Comparison of ENCODE assay signal across 18 cellular contexts in genomic region chr9:12826924-12827655, GRCh38. TPM values are rescaled to one million over a fixed set of nuclear protein-coding genes. Genes with fewer than 3 reads are reported as not detected.
DNase-seq lines count a peak whose midpoint lies in the region; ATAC-seq and TF ChIP-seq lines count a peak whose summit lies in the region.
"Had no signal": no experiment of that assay in that cellular context is flagged by ENCODE, and none has a peak within 500 bp of the region (broad histone marks: within the 10 kb centered on the region; RNA-seq: fewer than 3 reads in every experiment).

No MANE protein-coding gene starts in this region.

- no peak overlapping the region for H3K4me3 ChIP-seq in left lung
- H3K4me3 ChIP-seq in OCI-LY7 (ENCODE audit: low read depth, low read length, poor library complexity, severe bottlenecking), result no peak overlapping the region
- H3K4me3 ChIP-seq: BLaER1 treated with 17β-estradiol and CSF1 and Interleukin-3, amounts not matched to agents 10 nM and 100 nM; GM23338 had no signal

- no peaks in the 10 kb centered on the region for H4K20me1 ChIP-seq in OCI-LY7 (ENCODE audit: insufficient read depth, low read length)
- H4K20me1 ChIP-seq: BLaER1 treated with 17β-estradiol and CSF1 and Interleukin-3, amounts not matched to agents 10 nM and 100 nM had no signal

- no peak overlapping the region for H3K4me2 ChIP-seq in OCI-LY7 (ENCODE audit: low read length)
- H3K4me2 ChIP-seq: BLaER1 treated with 17β-estradiol and CSF1 and Interleukin-3, amounts not matched to agents 10 nM and 100 nM; GM23338 had no signal

- CTCF ChIA-PET in OCI-LY7 (lab: Charles Lee; ENCODE audit: unreplicated experiment), result no interaction called here

- ATAC-seq in left lung (peak; percentile 41), esophagus mucosa (no peak)
- ATAC-seq: CD8-positive, alpha-beta T cell; GM23338 had no signal

- BruUV-seq in OCI-LY7 (replicated peaks; lab: Mats Ljungman, UMichigan), result no TSS peak

- no peaks in the 10 kb centered on the region for H3K79me2 ChIP-seq in OCI-LY7 (ENCODE audit: insufficient read depth, low read depth, low read length)

- H3K9me2 ChIP-seq in OCI-LY7 (ENCODE audit: insufficient read depth, low read length), result no peaks in the 10 kb centered on the region

- POLR2A ChIA-PET in OCI-LY7 (lab: Charles Lee), result interaction anchor here (0.5 kb wide), 1 partner anchor 26 kb away, joined by 3 read pairs; no protein-coding TSS in a partner anchor

- intact Hi-C loops in left lung (cut with DNase I), result no loop called here
- intact Hi-C loops in OCI-LY7 (cut with micrococcal nuclease; ENCODE audit: unreplicated experiment), result no loop called here

- H3K9me3 ChIP-seq in left lung (no peaks in the 10 kb centered on the region), OCI-LY7 (ENCODE audit: low read length) (no peaks in the 10 kb centered on the region)
- H3K9me3 ChIP-seq: BLaER1 treated with 17β-estradiol and CSF1 and Interleukin-3, amounts not matched to agents 10 nM and 100 nM had no signal

- peak overlapping the region; percentile 21 for H3K27ac ChIP-seq in epithelial cell of prostate
- no peak overlapping the region for H3K27ac ChIP-seq in left lung
- no peak overlapping the region for H3K27ac ChIP-seq in OCI-LY7 (ENCODE audit: low read depth, low read length, poor library complexity, severe bottlenecking)
- H3K27ac ChIP-seq: 22Rv1; BLaER1 treated with 17β-estradiol and CSF1 and Interleukin-3, amounts not matched to agents 10 nM and 100 nM had no signal

- peak; percentile 5 for DNase-seq in DMS 273 (lab: John Stamatoyannopoulos, UW; ENCODE audit: unreplicated experiment)
- DNase-seq in DMS 273 treated with DMSO at 0.1 percent for 48 hours (lab: John Stamatoyannopoulos, UW), result no peak
- no peak for DNase-seq in epithelial cell of prostate (ENCODE audit: low read depth, low spot score)
- no peak for DNase-seq in left lung
- DNase-seq in OCI-LY7 (ENCODE audit: low spot score), result no peak
- no peak for DNase-seq in NCI-H510A (lab: John Stamatoyannopoulos, UW)
- DNase-seq: Calu3; CD8-positive, alpha-beta T cell; DMS153; DMS79; GDM1; HCEC 1CT; IMR-90 had no signal

- no peak overlapping the region for H2AFZ ChIP-seq in OCI-LY7 (ENCODE audit: low read length)
- H2AFZ ChIP-seq: GM23338 had no signal

- H3K27me3 ChIP-seq in left lung, result no peaks in the 10 kb centered on the region
- H3K27me3 ChIP-seq: BLaER1 treated with 17β-estradiol and CSF1 and Interleukin-3, amounts not matched to agents 10 nM and 100 nM had no signal

- peaks cover 0 to 3% of the 10 kb centered on the region in 2 donors for H3K4me1 ChIP-seq in left lung
- no peaks in the 10 kb centered on the region for H3K4me1 ChIP-seq in OCI-LY7 (ENCODE audit: insufficient read depth, low read length, poor library complexity, severe bottlenecking)
- H3K4me1 ChIP-seq: BLaER1 treated with 17β-estradiol and CSF1 and Interleukin-3, amounts not matched to agents 10 nM and 100 nM had no signal

- TF ChIP-seq CTCF in left lung (IDR thresholded peaks at IDR 0.05) (no peak), OCI-LY7 (conservative IDR thresholded peaks at IDR 0.05; ENCODE audit: low read length) (no peak)

- H3K36me3 ChIP-seq in left lung (no peaks in the 10 kb centered on the region), OCI-LY7 (ENCODE audit: insufficient read depth, low read length) (no peaks in the 10 kb centered on the region)
- H3K36me3 ChIP-seq: BLaER1 treated with 17β-estradiol and CSF1 and Interleukin-3, amounts not matched to agents 10 nM and 100 nM had no signal

RNA-seq across cellular contexts. Expression of gene LURAP1L, which starts 52.3 kb away (rescaled TPM):
- 10 to 100 TPM; 37.7 to 37.8 TPM for total RNA-seq in left lung
- total RNA-seq in OCI-LY7 (2014; rRNA removed; shearing (Covaris generic)), result not detected in 2 replicates
- not detected in 2 replicates for total RNA-seq in OCI-LY7 (2022)
- total RNA-seq in esophagus mucosa, result 2.6 TPM
- total RNA-seq: B cell; CD8-positive, alpha-beta T cell had no signal

Comparison
In these comparisons a context has a peak if more than half of its experiments do, and no peak if none do; other contexts are left out.
1. RNA of gene LURAP1L, which starts 52.3 kb away (total RNA-seq): 37.7 to 37.8 TPM in left lung; 2.6 TPM in esophagus mucosa (single experiment) and not detected in OCI-LY7; every median in the first group is over 10 times any median in the second.